8 cellular contexts compared by ENCODE assay signal in the genomic region with DNA sequence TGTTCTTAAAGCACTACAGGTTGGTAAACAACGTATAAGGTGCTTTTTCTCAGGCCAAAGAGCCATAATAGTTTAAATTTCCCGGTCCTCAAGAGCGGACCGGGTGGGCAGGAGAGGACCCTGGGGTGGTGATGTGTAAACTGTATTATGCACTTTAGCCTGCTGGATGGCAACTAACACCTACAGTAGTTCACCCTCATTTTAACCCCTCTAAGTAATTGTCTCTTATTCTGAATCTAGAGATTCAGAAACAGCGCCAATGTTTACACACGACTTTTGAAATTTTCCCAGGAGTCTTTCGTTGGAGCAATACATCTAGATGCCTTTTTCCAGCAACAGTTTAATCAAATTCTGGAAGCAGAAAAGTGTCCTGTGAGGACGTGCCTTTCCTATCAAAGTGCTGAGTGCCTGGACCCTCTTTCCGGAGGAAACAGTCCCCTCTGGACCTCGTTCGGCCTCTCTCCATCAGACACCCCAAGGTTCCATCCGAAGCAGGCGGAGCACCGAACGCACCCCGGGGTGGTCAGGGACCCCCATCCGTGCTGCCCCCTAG. TPM values are rescaled to one million over a fixed set of nuclear protein-coding genes. Genes with fewer than 3 reads are reported as not detected.
DNase-seq lines count a peak whose midpoint lies in the region; ATAC-seq, FAIRE-seq and TF ChIP-seq lines count a peak whose summit lies in the region.

No MANE protein-coding gene starts in this region.

- H3K27me3 Mint-ChIP-seq in activated CD4-positive, alpha-beta T cell treated with anti-CD3 and anti-CD28 coated beads for 36 hours = peaks cover 47% of the 10 kb centered on the region
- H3K27me3 Mint-ChIP-seq in activated naive CD8-positive, alpha-beta T cell treated with anti-CD3 and anti-CD28 coated beads for 36 hours = peaks cover 82% of the 10 kb centered on the region

- peaks cover 44% of the 10 kb centered on the region for H3K27me3 ChIP-seq in suprapubic skin

- H3K36me3 ChIP-seq in kidney (ENCODE audit: control insufficient read depth in 1 of 2, insufficient read depth in 2 of 2, low read length in 2 of 2) = no peaks in the 10 kb centered on the region
- H3K36me3 ChIP-seq in suprapubic skin = no peaks in the 10 kb centered on the region

- WGBS in suprapubic skin = 14% methylated on average over 9 of the region's 17 CpGs

- peaks cover 6% of the 10 kb centered on the region for H3K4me1 Mint-ChIP-seq in activated CD4-positive, alpha-beta T cell treated with anti-CD3 and anti-CD28 coated beads for 36 hours
- H3K4me1 Mint-ChIP-seq in activated naive CD8-positive, alpha-beta T cell treated with anti-CD3 and anti-CD28 coated beads for 36 hours = peaks cover 4% of the 10 kb centered on the region

- no peak overlapping the region for H3K27ac Mint-ChIP-seq in activated CD4-positive, alpha-beta T cell treated with anti-CD3 and anti-CD28 coated beads for 36 hours
- H3K27ac Mint-ChIP-seq in activated naive CD8-positive, alpha-beta T cell treated with anti-CD3 and anti-CD28 coated beads for 36 hours = no peak overlapping the region

- H3K9me3 Mint-ChIP-seq in activated CD4-positive, alpha-beta T cell treated with anti-CD3 and anti-CD28 coated beads for 36 hours (ENCODE audit: low read depth) = no peaks in the 10 kb centered on the region
- H3K9me3 Mint-ChIP-seq in activated naive CD8-positive, alpha-beta T cell treated with anti-CD3 and anti-CD28 coated beads for 36 hours = no peaks in the 10 kb centered on the region

- no peak for DNase-seq in activated CD4-positive, alpha-beta T cell treated with anti-CD3 and anti-CD28 coated beads for 36 hours
- DNase-seq in activated CD4-positive, alpha-beta T cell treated with anti-CD3 and anti-CD28 coated beads, Interleukin-2, amount 50 U/mL, for 4 hours = no peak
- DNase-seq in activated naive CD8-positive, alpha-beta T cell treated with anti-CD3 and anti-CD28 coated beads for 36 hours = no peak
- DNase-seq in kidney (no peak), suprapubic skin (ENCODE audit: low spot score in 2 of 2) (no peak)

- ATAC-seq in activated CD4-positive, alpha-beta T cell treated with anti-CD3 and anti-CD28 coated beads for 36 hours = no peak
- ATAC-seq in HG03469 (IDR thresholded peaks at IDR 0.05; ENCODE audit: unreplicated experiment) (no peak), HG03196 (IDR thresholded peaks at IDR 0.05; ENCODE audit: unreplicated experiment) (no peak), HG03354 (IDR thresholded peaks at IDR 0.05; ENCODE audit: poor library complexity, severe bottlenecking, unreplicated experiment) (no peak)

- peak overlapping the region; percentile 62 for H3K4me3 Mint-ChIP-seq in activated CD4-positive, alpha-beta T cell treated with anti-CD3 and anti-CD28 coated beads for 36 hours
- H3K4me3 Mint-ChIP-seq in activated naive CD8-positive, alpha-beta T cell treated with anti-CD3 and anti-CD28 coated beads for 36 hours = peak overlapping the region; percentile 42

- H3K9me3 ChIP-seq in kidney (ENCODE audit: control insufficient read depth in 1 of 2, low read length in 2 of 2) = no peaks in the 10 kb centered on the region
- no peaks in the 10 kb centered on the region for H3K9me3 ChIP-seq in suprapubic skin

- no peak for TF ChIP-seq EP300 in suprapubic skin (IDR thresholded peaks at IDR 0.05)

- POLR2A ChIA-PET in activated CD4-positive, alpha-beta T cell treated with anti-CD3 and anti-CD28 coated beads for 36 hours (lab: Charles Lee) = no interaction called here

- peak overlapping the region; percentile 92 to 96 for H3K27ac ChIP-seq in kidney (ENCODE audit: low read depth in 2 of 2, low read length in 2 of 2)
- peak overlapping the region; percentile 85 for H3K27ac ChIP-seq in suprapubic skin

- intact Hi-C loops in activated CD4-positive, alpha-beta T cell treated with anti-CD3 and anti-CD28 coated beads for 36 hours (cut with DNase I, micrococcal nuclease) = no loop called here
- intact Hi-C loops in kidney (cut with DNase I) = no loop called here

- peaks cover 6% of the 10 kb centered on the region in 2 donors for H3K4me1 ChIP-seq in kidney (ENCODE audit: control insufficient read depth in 1 of 2, insufficient read depth in 1 of 2, low read depth in 1 of 2, low read length in 2 of 2)
- H3K4me1 ChIP-seq in suprapubic skin = peaks cover 26% of the 10 kb centered on the region

- TF ChIP-seq CTCF in kidney (IDR thresholded peaks at IDR 0.05; ENCODE audit: borderline replicate concordance, extremely low read depth, insufficient read depth) = no peak
- no peak for TF ChIP-seq CTCF in suprapubic skin (IDR thresholded peaks at IDR 0.05)

- peak overlapping the region; percentile 60 to 84 for H3K9ac ChIP-seq in kidney (ENCODE audit: low read length in 2 of 2)

- no peak for FAIRE-seq in kidney (lab: Jason Lieb, UNC)

- H3K4me3 ChIP-seq in kidney (ENCODE audit: low read length in 2 of 2) (peak overlapping the region; percentile 75 to 76), suprapubic skin (peak overlapping the region; percentile 90)

- no peak for TF ChIP-seq POLR2A in suprapubic skin (IDR thresholded peaks at IDR 0.05)

- H3K36me3 Mint-ChIP-seq in activated CD4-positive, alpha-beta T cell treated with anti-CD3 and anti-CD28 coated beads for 36 hours (ENCODE audit: low read depth) = no peaks in the 10 kb centered on the region
- H3K36me3 Mint-ChIP-seq in activated naive CD8-positive, alpha-beta T cell treated with anti-CD3 and anti-CD28 coated beads for 36 hours = no peaks in the 10 kb centered on the region

- CTCF ChIA-PET in activated CD4-positive, alpha-beta T cell treated with anti-CD3 and anti-CD28 coated beads for 36 hours (lab: Charles Lee) = no interaction called here

RNA-seq across cellular contexts. Expression of a gene that starts 0.7 kb away (rescaled TPM):
- 1 to 10 TPM in 1 of 2 experiments, under 1 TPM in 1; 0.57 to 2.1 TPM for total RNA-seq in activated CD4-positive, alpha-beta T cell treated with anti-CD3 and anti-CD28 coated beads for 36 hours
- under 1 TPM; 0.40 to 0.43 TPM for total RNA-seq in activated naive CD8-positive, alpha-beta T cell treated with anti-CD3 and anti-CD28 coated beads for 36 hours
- total RNA-seq in kidney (127 TPM), suprapubic skin (10 to 100 TPM; 31.4 to 56.9 (median 45.4) TPM)
- 13.5 TPM for polyA plus RNA-seq in kidney (ENCODE audit: insufficient read depth, low read depth, low replicate concordance)

Comparison
In these comparisons a context has a peak if more than half of its experiments do, and no peak if none do; other contexts are left out.
1. RNA of a gene that starts 0.7 kb away (total RNA-seq): 127 TPM in kidney (single experiment) and 31.4 to 56.9 TPM in suprapubic skin; 0.57 to 2.1 TPM in activated CD4-positive, alpha-beta T cell treated with anti-CD3 and anti-CD28 coated beads for 36 hours and 0.40 to 0.43 TPM in activated naive CD8-positive, alpha-beta T cell treated with anti-CD3 and anti-CD28 coated beads for 36 hours; every median in the first group is over 10 times any median in the second.